Comparison of ENCODE assay signal across 22 cellular contexts in genomic region chr11:134521001-134521400, GRCh38.
"Had no signal": no experiment of that assay in that cellular context is flagged by ENCODE, and none has a peak within 500 bp of the region (broad histone marks: within the 10 kb centered on the region; RNA-seq: fewer than 3 reads in every experiment).

No MANE protein-coding gene starts in this region.

- H3K4me3 ChIP-seq: esophagus muscularis mucosa, heart right ventricle, left lung, lung, mucosa of descending colon, transverse colon had no signal

- DNase-seq: activated CD4-positive, alpha-beta T cell treated with anti-CD3 and anti-CD28 coated beads for 36 hours; activated CD4-positive, CD25-positive, alpha-beta regulatory T cell; activated CD8-positive, alpha-beta memory T cell treated with anti-CD3 and anti-CD28 coated beads, Interleukin-2, amount 10 ng/mL, durations not matched to agents 7 days and 5 days; activated CD8-positive, alpha-beta T cell treated with anti-CD3 and anti-CD28 coated beads, Interleukin-2, amount 10 ng/mL, durations not matched to agents 7 days and 5 days; activated naive CD4-positive, alpha-beta T cell; activated T-cell treated with anti-CD3 and anti-CD28 coated beads, Interleukin-2, amount 50 U/mL, for 72 hours; anterior cingulate cortex; dermis blood vessel endothelial cell; effector CD4-positive, alpha-beta T cell; foreskin keratinocyte; heart right ventricle; mucosa of descending colon; nucleus accumbens; right cardiac atrium; stimulated activated naive CD4-positive, alpha-beta T cell treated with Interleukin-2 at 50 U/mL for 16 hours; transverse colon had no signal

- H3K27me3 Mint-ChIP-seq: activated CD4-positive, alpha-beta T cell treated with anti-CD3 and anti-CD28 coated beads for 36 hours; activated CD8-positive, alpha-beta memory T cell treated with anti-CD3 and anti-CD28 coated beads, Interleukin-2, amount 10 ng/mL, durations not matched to agents 7 days and 5 days had no signal

- H3K27ac Mint-ChIP-seq: activated CD4-positive, alpha-beta T cell treated with anti-CD3 and anti-CD28 coated beads for 36 hours; activated CD8-positive, alpha-beta memory T cell treated with anti-CD3 and anti-CD28 coated beads, Interleukin-2, amount 10 ng/mL, durations not matched to agents 7 days and 5 days; activated CD8-positive, alpha-beta T cell treated with anti-CD3 and anti-CD28 coated beads, Interleukin-2, amount 10 ng/mL, durations not matched to agents 7 days and 5 days; activated naive CD8-positive, alpha-beta T cell; activated T-cell treated with anti-CD3 and anti-CD28 coated beads, Interleukin-2, amount 50 U/mL, for 72 hours; T-helper 2 cell treated with Interferon-gamma antibody and Interleukin-4, amounts not matched to agents 5 μg/mL and 100 μg/mL, for 36 hours had no signal

- H3K4me1 Mint-ChIP-seq: activated CD4-positive, alpha-beta T cell treated with anti-CD3 and anti-CD28 coated beads for 36 hours; activated CD8-positive, alpha-beta memory T cell treated with anti-CD3 and anti-CD28 coated beads, Interleukin-2, amount 10 ng/mL, durations not matched to agents 7 days and 5 days; central memory CD8-positive, alpha-beta T cell had no signal

- H3K27ac ChIP-seq: esophagus muscularis mucosa, foreskin keratinocyte, heart right ventricle, left lung, transverse colon had no signal

- H3K4me3 Mint-ChIP-seq: activated CD4-positive, alpha-beta T cell treated with anti-CD3 and anti-CD28 coated beads for 36 hours; activated CD8-positive, alpha-beta memory T cell treated with anti-CD3 and anti-CD28 coated beads, Interleukin-2, amount 10 ng/mL, durations not matched to agents 7 days and 5 days; activated CD8-positive, alpha-beta T cell treated with anti-CD3 and anti-CD28 coated beads, Interleukin-2, amount 10 ng/mL, durations not matched to agents 7 days and 5 days; activated naive CD8-positive, alpha-beta T cell; activated T-cell treated with anti-CD3 and anti-CD28 coated beads, Interleukin-2, amount 50 U/mL, for 72 hours; central memory CD8-positive, alpha-beta T cell; T-helper 2 cell treated with Interferon-gamma antibody and Interleukin-4, amounts not matched to agents 5 μg/mL and 100 μg/mL, for 36 hours had no signal

- H3K9me3 Mint-ChIP-seq: activated T-cell treated with anti-CD3 and anti-CD28 coated beads, Interleukin-2, amount 50 U/mL, for 72 hours; central memory CD8-positive, alpha-beta T cell; T-helper 2 cell treated with Interferon-gamma antibody and Interleukin-4, amounts not matched to agents 5 μg/mL and 100 μg/mL, for 36 hours had no signal

- H3K9me3 ChIP-seq: esophagus muscularis mucosa, heart right ventricle, left lung, mucosa of descending colon, transverse colon had no signal

- H3K4me1 ChIP-seq: esophagus muscularis mucosa, foreskin keratinocyte, heart right ventricle, left lung had no signal

- ATAC-seq: activated CD4-positive, alpha-beta T cell treated with anti-CD3 and anti-CD28 coated beads for 36 hours; activated CD8-positive, alpha-beta memory T cell treated with anti-CD3 and anti-CD28 coated beads, Interleukin-2, amount 10 ng/mL, durations not matched to agents 7 days and 5 days; activated CD8-positive, alpha-beta T cell treated with anti-CD3 and anti-CD28 coated beads, Interleukin-2, amount 10 ng/mL, durations not matched to agents 7 days and 5 days; activated T-cell treated with anti-CD3 and anti-CD28 coated beads, Interleukin-2, amount 50 U/mL, for 72 hours; foreskin keratinocyte; heart right ventricle; left lung had no signal

- H3K36me3 ChIP-seq: esophagus muscularis mucosa, heart right ventricle, left lung, transverse colon had no signal

- H3K36me3 Mint-ChIP-seq: activated CD8-positive, alpha-beta memory T cell treated with anti-CD3 and anti-CD28 coated beads, Interleukin-2, amount 10 ng/mL, durations not matched to agents 7 days and 5 days; activated naive CD8-positive, alpha-beta T cell had no signal

- H3K27me3 ChIP-seq: foreskin keratinocyte, transverse colon had no signal
